Comparison of ENCODE assay signal across 24 cellular contexts in the genomic region with DNA sequence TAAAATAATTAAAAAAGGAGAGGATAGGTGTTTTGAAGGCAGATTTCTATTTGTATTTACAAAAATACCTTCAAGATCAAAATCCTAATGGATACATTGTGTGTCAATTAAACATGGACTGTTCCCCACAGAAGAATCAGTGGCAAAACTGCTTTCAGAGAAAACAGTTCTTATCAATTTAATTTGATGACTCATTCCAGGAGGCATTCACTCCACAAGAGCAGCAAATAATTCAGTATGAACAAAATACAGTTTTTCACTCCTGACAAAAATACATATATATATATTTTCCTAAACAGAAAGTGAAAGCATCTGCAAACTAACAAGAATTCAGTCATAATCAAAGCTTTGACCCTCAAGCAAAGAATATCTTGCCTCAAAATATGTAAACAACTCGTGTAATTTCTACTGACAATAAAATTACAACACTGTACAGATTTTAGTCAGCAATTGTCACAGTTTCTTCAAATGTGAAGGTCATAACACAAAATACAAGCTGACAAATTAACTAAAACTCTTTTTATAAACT.
DNase-seq lines count a peak whose midpoint lies in the region; ATAC-seq and TF ChIP-seq lines count a peak whose summit lies in the region.
"Had no signal": no experiment of that assay in that cellular context is flagged by ENCODE, and none has a peak within 500 bp of the region (broad histone marks: within the 10 kb centered on the region; RNA-seq: fewer than 3 reads in every experiment).

No MANE protein-coding gene starts in this region.

- 22 to 25% methylated on average over 1 of the region's 1 CpG for WGBS in testis, 2 donors
- 40 to 50% methylated on average over 1 of the region's 1 CpG for WGBS in heart right ventricle, 2 donors

- POLR2A ChIA-PET in CD4-positive, alpha-beta T cell (lab: Charles Lee) = no interaction called here

- no peak for TF ChIP-seq POLR2A in testis (IDR thresholded peaks at IDR 0.05)

- H3K9ac ChIP-seq in skeletal muscle satellite cell (ENCODE audit: low read depth, low read length) = no peak overlapping the region

- H3K27ac ChIP-seq in CD4-positive, alpha-beta T cell (ENCODE audit: low read depth, low read length) = no peak overlapping the region
- no peak overlapping the region for H3K27ac ChIP-seq in testis
- no peak overlapping the region for H3K27ac ChIP-seq in heart right ventricle
- H3K27ac ChIP-seq: cardiac muscle cell, gastrocnemius medialis, SJCRH30, uterus had no signal

- H3K4me1 ChIP-seq in skeletal muscle satellite cell (ENCODE audit: control insufficient read depth, insufficient read depth, low read length) (peaks cover 4% of the 10 kb centered on the region), testis (no peaks in the 10 kb centered on the region), heart right ventricle (peaks cover 0 to 7% (median 0%) of the 10 kb centered on the region in 9 donors)
- H3K4me1 ChIP-seq: gastrocnemius medialis, uterus had no signal

- H3K9me3 Mint-ChIP-seq in CD4-positive, alpha-beta T cell = no peaks in the 10 kb centered on the region
- H3K9me3 Mint-ChIP-seq: activated T-helper 2 cell treated with anti-CD3 and anti-CD28 coated beads, Interferon-gamma antibody, Interleukin-2, Interleukin-4, amounts not matched to agents 10 μg/mL and 5 μg/mL and 100 μg/mL, durations not matched to agents 14 hours and 24 hours and 36 hours; CD4-positive, alpha-beta memory T cell; nephron had no signal

- TF ChIP-seq CTCF in fibroblast of mammary gland (conservative IDR thresholded peaks at IDR 0.05; ENCODE audit: control insufficient read depth, insufficient read depth, low read depth, low read length) (no peak), testis (IDR thresholded peaks at IDR 0.05) (no peak), heart right ventricle (IDR thresholded peaks at IDR 0.05) (no peak)
- no peak for TF ChIP-seq CTCF in CD4-positive, alpha-beta T cell (IDR thresholded peaks at IDR 0.05)

- no peak for ATAC-seq in CD4-positive, alpha-beta T cell (ENCODE audit: poor library complexity)
- ATAC-seq in heart right ventricle = no peak
- ATAC-seq: gastrocnemius medialis, sciatic nerve had no signal

- CTCF ChIA-PET in CD4-positive, alpha-beta T cell (lab: Charles Lee) = no interaction called here

- H3K4me3 Mint-ChIP-seq in CD4-positive, alpha-beta T cell = no peak overlapping the region
- H3K4me3 Mint-ChIP-seq: activated naive CD8-positive, alpha-beta T cell treated with anti-CD3 and anti-CD28 coated beads, Interleukin-2, amount 10 ng/mL, durations not matched to agents 7 days and 5 days; CD4-positive, alpha-beta memory T cell; nephron had no signal

- intact Hi-C loops in CD4-positive, alpha-beta T cell (cut with DNase I, micrococcal nuclease) = no loop called here
- intact Hi-C loops in testis (cut with DNase I; ENCODE audit: low total_unique reads) = no loop called here
- intact Hi-C loops in heart right ventricle (cut with DNase I) = no loop called here

- peak; percentile 13 for DNase-seq in H4 (ENCODE audit: low spot score)
- DNase-seq in amniotic epithelial cell (ENCODE audit: low read depth) = peak; percentile 44
- peak; percentile 1 for DNase-seq in fibroblast of mammary gland (ENCODE audit: low read depth)
- no peak for DNase-seq in CD4-positive, alpha-beta T cell
- DNase-seq in NCI-H446 treated with DMSO at 0.1 percent for 48 hours (lab: John Stamatoyannopoulos, UW) = no peak
- no peak for DNase-seq in testis
- DNase-seq in heart right ventricle = no peak
- DNase-seq: activated CD4-positive, alpha-beta T cell treated with anti-CD3 and anti-CD28 coated beads, Interleukin-2, amount 50 U/mL, for 1 hour; activated CD8-positive, alpha-beta memory T cell treated with anti-CD3 and anti-CD28 coated beads, Interleukin-2, amount 50 U/mL, for 4 hours; activated naive CD8-positive, alpha-beta T cell treated with anti-CD3 and anti-CD28 coated beads, Interleukin-2, amount 10 ng/mL, durations not matched to agents 7 days and 5 days; dermis blood vessel endothelial cell; gastrocnemius medialis; GDM1; islet precursor cell; Kasumi-1; NCI-H1092 treated with DMSO at 0.1 percent for 48 hours; SJCRH30; uterus had no signal

- H3K4me1 Mint-ChIP-seq in CD4-positive, alpha-beta T cell (ENCODE audit: low read depth) = no peaks in the 10 kb centered on the region
- H3K4me1 Mint-ChIP-seq: activated naive CD8-positive, alpha-beta T cell treated with anti-CD3 and anti-CD28 coated beads, Interleukin-2, amount 10 ng/mL, durations not matched to agents 7 days and 5 days; CD4-positive, alpha-beta memory T cell had no signal

- no peaks in the 10 kb centered on the region for H3K36me3 ChIP-seq in skeletal muscle satellite cell (ENCODE audit: insufficient read depth, low read length)
- no peaks in the 10 kb centered on the region for H3K36me3 ChIP-seq in testis (ENCODE audit: low read depth, missing control alignments)
- H3K36me3 ChIP-seq in heart right ventricle = no peaks in the 10 kb centered on the region
- H3K36me3 ChIP-seq: cardiac muscle cell, gastrocnemius medialis, SJCRH30, uterus had no signal

- H3K4me3 ChIP-seq in fibroblast of mammary gland (ENCODE audit: control insufficient read depth, low read depth, low read length) (no peak overlapping the region), skeletal muscle satellite cell (ENCODE audit: low read length) (no peak overlapping the region), testis (no peak overlapping the region), heart right ventricle (no peak overlapping the region)
- H3K4me3 ChIP-seq: cardiac muscle cell, gastrocnemius medialis, SJCRH30, uterus had no signal

- H3K9me3 ChIP-seq in skeletal muscle satellite cell (replicated peaks; ENCODE audit: low read length) = no peaks in the 10 kb centered on the region
- H3K9me3 ChIP-seq in CD4-positive, alpha-beta T cell (ENCODE audit: control insufficient read depth, low read length) = no peaks in the 10 kb centered on the region
- H3K9me3 ChIP-seq in testis = no peaks in the 10 kb centered on the region
- H3K9me3 ChIP-seq in heart right ventricle = no peaks in the 10 kb centered on the region
- H3K9me3 ChIP-seq: gastrocnemius medialis, SJCRH30, uterus had no signal

- H3K36me3 Mint-ChIP-seq in CD4-positive, alpha-beta T cell (ENCODE audit: low read depth) = no peaks in the 10 kb centered on the region
- H3K36me3 Mint-ChIP-seq: activated naive CD8-positive, alpha-beta T cell treated with anti-CD3 and anti-CD28 coated beads, Interleukin-2, amount 10 ng/mL, durations not matched to agents 7 days and 5 days; CD4-positive, alpha-beta memory T cell had no signal

- H3K27ac Mint-ChIP-seq in CD4-positive, alpha-beta T cell = no peak overlapping the region
- H3K27ac Mint-ChIP-seq: activated naive CD8-positive, alpha-beta T cell treated with anti-CD3 and anti-CD28 coated beads, Interleukin-2, amount 10 ng/mL, durations not matched to agents 7 days and 5 days; activated T-helper 2 cell treated with anti-CD3 and anti-CD28 coated beads, Interferon-gamma antibody, Interleukin-2, Interleukin-4, amounts not matched to agents 10 μg/mL and 5 μg/mL and 100 μg/mL, durations not matched to agents 14 hours and 24 hours and 36 hours; CD4-positive, alpha-beta memory T cell; nephron had no signal

- H3K4me2 ChIP-seq in skeletal muscle satellite cell (ENCODE audit: low read length) = peak overlapping the region; percentile 28

- H3K27me3 Mint-ChIP-seq in CD4-positive, alpha-beta T cell = no peaks in the 10 kb centered on the region
- H3K27me3 Mint-ChIP-seq: activated naive CD8-positive, alpha-beta T cell treated with anti-CD3 and anti-CD28 coated beads, Interleukin-2, amount 10 ng/mL, durations not matched to agents 7 days and 5 days; CD4-positive, alpha-beta memory T cell had no signal

- H3K27me3 ChIP-seq in skeletal muscle satellite cell (ENCODE audit: control insufficient read depth, insufficient read depth, low read length) (no peaks in the 10 kb centered on the region), testis (no peaks in the 10 kb centered on the region), heart right ventricle (no peaks in the 10 kb centered on the region)
- no peaks in the 10 kb centered on the region for H3K27me3 ChIP-seq in CD4-positive, alpha-beta T cell (ENCODE audit: control insufficient read depth, insufficient read depth, low read length)
- H3K27me3 ChIP-seq: cardiac muscle cell, gastrocnemius medialis, SJCRH30, uterus had no signal

Comparison
In these comparisons a context has a peak if more than half of its experiments do, and no peak if none do; other contexts are left out.
1. DNase-seq: peak in H4 (single experiment), amniotic epithelial cell (single experiment) and fibroblast of mammary gland (single experiment); none in CD4-positive, alpha-beta T cell (0 of 10), NCI-H446 treated with DMSO at 0.1 percent for 48 hours (single experiment), testis (single experiment) and heart right ventricle (0 of 2).